ENCODE assay signal across 9 cellular contexts in genomic region chr1:168386949-168387586, GRCh38.
A peak's percentile ranks its signal among the peaks of the same experiment; 100 is the strongest.
DNase-seq lines count a peak whose midpoint lies in the region; ATAC-seq, FAIRE-seq and TF ChIP-seq lines count a peak whose summit lies in the region.
"Had no signal": no experiment of that assay in that cellular context is flagged by ENCODE, and none has a peak within 500 bp of the region (broad histone marks: within the 10 kb centered on the region; RNA-seq: fewer than 3 reads in every experiment).

No MANE protein-coding gene starts in this region.

- no peak overlapping the region for H2BK120ac ChIP-seq in H1 (replicated peaks; ENCODE audit: low read depth, low read length)

- H3K4me2 ChIP-seq in H1 (ENCODE audit: insufficient read depth in 1 of 2, low read depth in 2 of 2, low read length in 2 of 2), result peak overlapping the region; percentile 67 to 72

- H3K4me1 Mint-ChIP-seq in activated CD8-positive, alpha-beta memory T cell treated with anti-CD3 and anti-CD28 coated beads, Interleukin-2, amount 10 ng/mL, durations not matched to agents 7 days and 5 days, result peaks cover 19% of the 10 kb centered on the region

- peak overlapping the region; percentile 49; the same call in 1 of the 2 replicates for H3K18ac ChIP-seq in H1 (ENCODE audit: extremely low read depth, low read length)

- DNase-seq in Ammon's horn (ENCODE audit: low spot score) (peak; percentile 58), M059J (ENCODE audit: low read depth) (peak; percentile 48), H1 (ENCODE audit: low read depth in 1 of 2, low spot score in 2 of 2) (peak in 1 of 2 experiments; percentile 78), ovary (peak; percentile 17 to 61 (median 26)), upper lobe of left lung (peak; percentile 72 to 93), OCI-M1 (lab: John Stamatoyannopoulos, UW) (no peak)
- peak; percentile 77 for DNase-seq in activated CD8-positive, alpha-beta memory T cell treated with anti-CD3 and anti-CD28 coated beads, Interleukin-2, amount 10 ng/mL, durations not matched to agents 7 days and 5 days
- DNase-seq: DND-41 had no signal

- TF ChIP-seq RAD21 in H1 (IDR thresholded peaks at IDR 0.05 in 1 of 2, conservative IDR thresholded peaks at IDR 0.05 in 1 of 2; ENCODE audit: low read depth in 2 of 2, low read length in 2 of 2), result no peak

- H3K27ac ChIP-seq in H1 (ENCODE audit: low read depth, low read length) (no peak overlapping the region), ovary (no peak overlapping the region), upper lobe of left lung (no peak overlapping the region)

- TF ChIP-seq CTCF in H1 (IDR thresholded peaks at IDR 0.05; ENCODE audit: control extremely low read depth in 1 of 3, insufficient read depth in 1 of 3, low read depth in 1 of 3, low read length in 3 of 3) (no peak), ovary (IDR thresholded peaks at IDR 0.05) (no peak), upper lobe of left lung (IDR thresholded peaks at IDR 0.05) (no peak)

- CTCF ChIA-PET in activated CD8-positive, alpha-beta memory T cell treated with anti-CD3 and anti-CD28 coated beads, Interleukin-2, amount 10 ng/mL, durations not matched to agents 7 days and 5 days (lab: Charles Lee), result interaction anchor here (0.7 to 3.4 kb wide), 3 partner anchors 10 to 44 kb away, joined by 3 to 16 read pairs (median 5); no protein-coding TSS in a partner anchor
- CTCF ChIA-PET in H1 (lab: Charles Lee; ENCODE audit: partially characterized antibody), result interaction anchor here (0.6 to 1.9 kb wide), 5 partner anchors 11 to 1393 kb away, joined by 3 to 8 read pairs (median 3); no protein-coding TSS in a partner anchor

- no peak overlapping the region for H2BK20ac ChIP-seq in H1 (ENCODE audit: low read length)

- no peak overlapping the region for H2BK15ac ChIP-seq in H1 (ENCODE audit: low read length)

- 0 out of 7 replicates have a peak overlapping the region, but pooled peaks of 1 of the 4 experiments have one; percentile 1 for H3K9ac ChIP-seq in H1 (replicated peaks in 1 of 4; ENCODE audit: extremely low read depth in 1 of 4, low read depth in 3 of 4, low read length in 3 of 4)

- H2BK12ac ChIP-seq in H1 (ENCODE audit: low read depth, low read length), result peak overlapping the region; percentile 11; the same call in 1 of the 2 replicates

- no peaks in the 10 kb centered on the region for H3K36me3 ChIP-seq in H1 (ENCODE audit: control insufficient read depth in 2 of 4, insufficient read depth in 4 of 4, low read length in 3 of 4)
- H3K36me3 ChIP-seq in ovary, result no peaks in the 10 kb centered on the region
- H3K36me3 ChIP-seq in upper lobe of left lung, result no peaks in the 10 kb centered on the region

- H3K9me3 Mint-ChIP-seq in activated CD8-positive, alpha-beta memory T cell treated with anti-CD3 and anti-CD28 coated beads, Interleukin-2, amount 10 ng/mL, durations not matched to agents 7 days and 5 days (ENCODE audit: low read depth), result no peaks in the 10 kb centered on the region

- no peak overlapping the region for H4K91ac ChIP-seq in H1 (replicated peaks; ENCODE audit: insufficient read length, low read length)

- H3K27ac Mint-ChIP-seq in activated CD8-positive, alpha-beta memory T cell treated with anti-CD3 and anti-CD28 coated beads, Interleukin-2, amount 10 ng/mL, durations not matched to agents 7 days and 5 days, result peak overlapping the region; percentile 67

- H3K27me3 Mint-ChIP-seq in activated CD8-positive, alpha-beta memory T cell treated with anti-CD3 and anti-CD28 coated beads, Interleukin-2, amount 10 ng/mL, durations not matched to agents 7 days and 5 days, result no peaks in the 10 kb centered on the region

- ATAC-seq in activated CD8-positive, alpha-beta memory T cell treated with anti-CD3 and anti-CD28 coated beads, Interleukin-2, amount 10 ng/mL, durations not matched to agents 7 days and 5 days, result peak; percentile 95
- ATAC-seq in upper lobe of left lung (ENCODE audit: low FRiP score in 2 of 2) (peak; percentile 48 to 77), GM18505 (IDR thresholded peaks at IDR 0.05; ENCODE audit: unreplicated experiment) (no peak)

- intact Hi-C loops in ovary (cut with DNase I), result no loop called here

- H3K23me2 ChIP-seq in H1 (ENCODE audit: low read depth, low read length), result no peaks in the 10 kb centered on the region

- H3K79me2 ChIP-seq in H1 (ENCODE audit: control insufficient read depth in 1 of 2, insufficient read depth in 2 of 2, low read length in 2 of 2), result no peaks in the 10 kb centered on the region

- WGBS in H1 (ENCODE audit: extremely low coverage in 1 of 2, insufficient coverage in 1 of 2, insufficient read length in 1 of 2, insufficient replicate concordance in 2 of 2, low coverage in 1 of 2, low lambda C conversion rate in 2 of 2, missing lambda C conversion rate in 1 of 2), 2 experiments, result 18% methylated on average over 25 of the region's 25 CpGs; no CpG with 5 or more reads in 1 of the 2 experiments
- WGBS in ovary, 3 donors, result 14 to 21% (median 21%) methylated on average over 25 of the region's 25 CpGs
- 29 to 45% methylated on average over 21 to 25 of the region's 25 CpGs for WGBS in upper lobe of left lung, 2 donors

- H4K8ac ChIP-seq in H1 (ENCODE audit: extremely low read depth, insufficient read depth, low read length), result no peak overlapping the region

- H3K9me3 ChIP-seq in H1 (ENCODE audit: insufficient read depth in 2 of 2, low read depth in 1 of 2, low read length in 1 of 2), result no peaks in the 10 kb centered on the region
- no peaks in the 10 kb centered on the region for H3K9me3 ChIP-seq in ovary
- H3K9me3 ChIP-seq in upper lobe of left lung, result no peaks in the 10 kb centered on the region

- no peak overlapping the region for H3K14ac ChIP-seq in H1 (ENCODE audit: insufficient read length)

- H3K36me3 Mint-ChIP-seq in activated CD8-positive, alpha-beta memory T cell treated with anti-CD3 and anti-CD28 coated beads, Interleukin-2, amount 10 ng/mL, durations not matched to agents 7 days and 5 days, result no peaks in the 10 kb centered on the region

- H3K4me3 ChIP-seq in H1 (ENCODE audit: extremely low read depth in 1 of 4, insufficient read depth in 2 of 4, low read depth in 3 of 4, low read length in 4 of 4) (peak overlapping the region in 3 of 4 experiments; percentile 12 to 50 (median 13); a peak in 5 of 8 replicates), ovary (no peak overlapping the region), upper lobe of left lung (peak overlapping the region in 1 of 4 donors; percentile 1)

- H3K4me1 ChIP-seq in H1 (replicated peaks in 1 of 4; ENCODE audit: control insufficient read depth in 3 of 4, insufficient read depth in 4 of 4, low read length in 3 of 4) (peaks cover 0 to 15% (median 12%) of the 10 kb centered on the region in 4 experiments; a peak in 5 of 7 replicates), ovary (ENCODE audit: insufficient read depth) (peaks cover 3% of the 10 kb centered on the region), upper lobe of left lung (peaks cover 0 to 10% (median 5%) of the 10 kb centered on the region in 4 donors)

- no peak overlapping the region for H3K56ac ChIP-seq in H1 (replicated peaks; ENCODE audit: insufficient read length, low read depth, low read length)

- H2BK5ac ChIP-seq in H1 (ENCODE audit: low read depth, low read length), result peak overlapping the region; percentile 35; the same call in 1 of the 2 replicates

- no peak overlapping the region for H3K23ac ChIP-seq in H1 (ENCODE audit: insufficient read length)

- no peak for FAIRE-seq in H1 (lab: Jason Lieb, UNC)

- POLR2A ChIA-PET in H1 (lab: Charles Lee; ENCODE audit: partially characterized antibody), result interaction anchor here (1.0 to 4.3 kb wide), 3 partner anchors 9 to 14 kb away, joined by 3 to 15 read pairs (median 4); no protein-coding TSS in a partner anchor

- TF ChIP-seq POLR2A in H1 (IDR thresholded peaks at IDR 0.05; ENCODE audit: control extremely low read depth in 1 of 2, low read depth in 2 of 2, low read length in 2 of 2) (no peak), ovary (IDR thresholded peaks at IDR 0.05) (no peak), upper lobe of left lung (IDR thresholded peaks at IDR 0.05) (no peak), GM18505 (IDR thresholded peaks at IDR 0.05; ENCODE audit: borderline replicate concordance, extremely low read depth, insufficient read depth, insufficient read length) (no peak)

- H3K4me3 Mint-ChIP-seq in activated CD8-positive, alpha-beta memory T cell treated with anti-CD3 and anti-CD28 coated beads, Interleukin-2, amount 10 ng/mL, durations not matched to agents 7 days and 5 days, result no peak overlapping the region

- no peaks in the 10 kb centered on the region for H3K79me1 ChIP-seq in H1 (ENCODE audit: low read depth, low read length)

- no peak overlapping the region for H3K4ac ChIP-seq in H1 (replicated peaks; ENCODE audit: insufficient read length, low read depth, low read length)

- H3K27me3 ChIP-seq in H1 (replicated peaks in 1 of 4; ENCODE audit: control insufficient read depth in 3 of 4, extremely low read depth in 1 of 4, insufficient read depth in 3 of 4, low read length in 3 of 4), result peaks cover 0 to 4% (median 2%) of the 10 kb centered on the region in 4 experiments; a peak in 3 of 7 replicates
- H3K27me3 ChIP-seq in ovary, result no peaks in the 10 kb centered on the region
- no peaks in the 10 kb centered on the region for H3K27me3 ChIP-seq in upper lobe of left lung

- H4K20me1 ChIP-seq in H1 (replicated peaks in 1 of 2; ENCODE audit: control insufficient read depth in 1 of 2, insufficient read depth in 2 of 2, low read length in 2 of 2), result no peaks in the 10 kb centered on the region

- H2AFZ ChIP-seq in H1 (ENCODE audit: low read length), result peak overlapping the region; percentile 28

- no peak overlapping the region for H2AK5ac ChIP-seq in H1 (ENCODE audit: low read depth, low read length)

- TF ChIP-seq EP300 in H1 (IDR thresholded peaks at IDR 0.05; ENCODE audit: borderline replicate concordance in 1 of 2, low read depth in 2 of 2, low read length in 2 of 2), result no peak
- no peak for TF ChIP-seq EP300 in ovary (IDR thresholded peaks at IDR 0.05)
- TF ChIP-seq EP300 in upper lobe of left lung (IDR thresholded peaks at IDR 0.05), result no peak

- no peak overlapping the region for H4K5ac ChIP-seq in H1 (ENCODE audit: insufficient read length, low read depth, low read length)

TF ChIP-seq in H1, 55 proteins besides CTCF, POLR2A, EP300 and RAD21 (continues in another document):
- TF ChIP-seq RNF2 (IDR thresholded peaks at IDR 0.05; ENCODE audit: borderline replicate concordance, low read depth, low read length, missing control alignments, poor library complexity, severe bottlenecking), result peak; percentile 47
- TF ChIP-seq TAF1 (IDR thresholded peaks at IDR 0.05; ENCODE audit: low read depth, low read length), result no peak
- TF ChIP-seq RBBP5 (IDR thresholded peaks at IDR 0.05; ENCODE audit: borderline replicate concordance, low read depth, low read length), result no peak
- TF ChIP-seq MAX (IDR thresholded peaks at IDR 0.05), result peak; percentile 97
- no peak for TF ChIP-seq NRF1 (IDR thresholded peaks at IDR 0.05; ENCODE audit: low read depth, low read length)
- TF ChIP-seq TEAD4 (IDR thresholded peaks at IDR 0.05; ENCODE audit: low read depth, low read length), result no peak
- TF ChIP-seq KDM5A (IDR thresholded peaks at IDR 0.05; ENCODE audit: low read length), result no peak
